8 cellular contexts compared by ENCODE assay signal in the genomic region with DNA sequence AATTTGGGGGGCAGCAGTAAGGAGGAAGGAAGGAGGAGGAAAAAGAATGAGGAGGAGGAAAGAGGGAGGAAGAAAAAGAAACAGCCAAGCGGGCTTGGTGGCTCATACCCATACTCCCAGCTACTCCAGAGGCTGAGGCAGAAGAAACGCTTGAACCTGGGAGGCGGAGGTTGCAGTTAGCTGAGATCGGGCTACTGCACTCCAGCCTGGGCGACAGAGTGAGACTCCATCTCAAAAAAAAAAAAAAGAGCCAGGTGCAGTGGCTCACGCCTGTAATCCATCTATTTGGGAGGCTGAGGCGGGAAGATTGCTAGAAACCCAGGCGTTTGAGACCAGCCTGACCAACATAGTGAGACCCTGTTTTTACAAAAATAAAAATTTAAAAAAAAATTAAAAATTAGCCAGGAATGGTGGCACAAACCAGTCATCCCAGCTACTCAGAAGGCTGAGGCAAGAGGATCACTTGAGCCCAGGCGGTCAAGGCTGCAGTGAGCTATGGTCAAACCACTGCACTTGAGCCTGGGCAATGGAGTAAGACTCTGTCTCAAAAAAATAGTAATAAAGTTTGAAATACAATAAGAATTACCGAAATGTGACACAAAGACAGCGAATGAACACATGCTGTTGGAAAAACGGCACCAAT. TPM values are rescaled to one million over a fixed set of nuclear protein-coding genes. Genes with fewer than 3 reads are reported as not detected.
DNase-seq lines count a peak whose midpoint lies in the region; ATAC-seq and TF ChIP-seq lines count a peak whose summit lies in the region.

No MANE protein-coding gene starts in this region.

- no peaks in the 10 kb centered on the region for H3K27me3 ChIP-seq in MG63

- peak overlapping the region; percentile 44 for H3K4me3 ChIP-seq in MG63

- H3K4me3 Mint-ChIP-seq in dendritic cell treated with granulocyte-macrophage colony-stimulating factor and Interleukin-4, amounts not matched to agents 40 ng/mL and 50 ng/mL, for 4 days: peak overlapping the region; percentile 66
- H3K4me3 Mint-ChIP-seq in osteocyte (ENCODE audit: unreplicated experiment): peak overlapping the region; percentile 90

- H3K27ac Mint-ChIP-seq in dendritic cell treated with granulocyte-macrophage colony-stimulating factor and Interleukin-4, amounts not matched to agents 40 ng/mL and 50 ng/mL, for 4 days: peak overlapping the region; percentile 35
- peak overlapping the region; percentile 96 for H3K27ac Mint-ChIP-seq in osteocyte (ENCODE audit: unreplicated experiment)

- ATAC-seq in GM19023 (IDR thresholded peaks at IDR 0.05; ENCODE audit: unreplicated experiment) (peak; percentile 19), HG03196 (IDR thresholded peaks at IDR 0.05; ENCODE audit: unreplicated experiment) (no peak)

- no peaks in the 10 kb centered on the region for H3K9me3 Mint-ChIP-seq in dendritic cell treated with granulocyte-macrophage colony-stimulating factor and Interleukin-4, amounts not matched to agents 40 ng/mL and 50 ng/mL, for 4 days
- H3K9me3 Mint-ChIP-seq in osteocyte (ENCODE audit: unreplicated experiment): no peaks in the 10 kb centered on the region

- no peaks in the 10 kb centered on the region for H3K36me3 Mint-ChIP-seq in dendritic cell treated with granulocyte-macrophage colony-stimulating factor and Interleukin-4, amounts not matched to agents 40 ng/mL and 50 ng/mL, for 4 days (ENCODE audit: low read depth)
- H3K36me3 Mint-ChIP-seq in osteocyte (ENCODE audit: unreplicated experiment): no peaks in the 10 kb centered on the region

- DNase-seq in MG63 (no peak), osteocyte (ENCODE audit: extremely low spot score, unreplicated experiment) (no peak), NCI-H187 (lab: John Stamatoyannopoulos, UW) (no peak), AG08395 (ENCODE audit: low spot score) (no peak), NCI-H1105 treated with DMSO at 0.1 percent for 48 hours (lab: John Stamatoyannopoulos, UW) (no peak)

- intact Hi-C loops in dendritic cell treated with granulocyte-macrophage colony-stimulating factor and Interleukin-4, amounts not matched to agents 40 ng/mL and 50 ng/mL, for 4 days (cut with micrococcal nuclease): no loop called here

- H3K4me1 Mint-ChIP-seq in dendritic cell treated with granulocyte-macrophage colony-stimulating factor and Interleukin-4, amounts not matched to agents 40 ng/mL and 50 ng/mL, for 4 days (ENCODE audit: low read depth): peaks cover 13% of the 10 kb centered on the region
- peaks cover 9% of the 10 kb centered on the region for H3K4me1 Mint-ChIP-seq in osteocyte (ENCODE audit: unreplicated experiment)

- H3K27me3 Mint-ChIP-seq in dendritic cell treated with granulocyte-macrophage colony-stimulating factor and Interleukin-4, amounts not matched to agents 40 ng/mL and 50 ng/mL, for 4 days: no peaks in the 10 kb centered on the region
- H3K27me3 Mint-ChIP-seq in osteocyte (ENCODE audit: unreplicated experiment): no peaks in the 10 kb centered on the region

- H3K36me3 ChIP-seq in MG63: no peaks in the 10 kb centered on the region

- TF ChIP-seq CTCF in osteocyte (IDR thresholded peaks at IDR 0.05): no peak

- no peaks in the 10 kb centered on the region for H3K9me3 ChIP-seq in MG63

RNA-seq across cellular contexts. Expression of gene CRCP, which starts 14.1 kb away (rescaled TPM):
- total RNA-seq in MG63 (2014; rRNA removed; shearing (Covaris generic); ENCODE audit: low replicate concordance): 35.9 and 66.9 TPM in 2 replicates
- 25.8 and 26.5 TPM in 2 replicates for total RNA-seq in osteocyte

RNA-seq across cellular contexts. Expression of gene ASL, which starts 24.9 kb away (rescaled TPM):
- 18.4 and 31.4 TPM in 2 replicates for total RNA-seq in MG63 (2014; rRNA removed; shearing (Covaris generic); ENCODE audit: low replicate concordance)
- total RNA-seq in osteocyte: 23.3 and 23.5 TPM in 2 replicates
